1 cellular context compared by ENCODE assay signal in the genomic region with DNA sequence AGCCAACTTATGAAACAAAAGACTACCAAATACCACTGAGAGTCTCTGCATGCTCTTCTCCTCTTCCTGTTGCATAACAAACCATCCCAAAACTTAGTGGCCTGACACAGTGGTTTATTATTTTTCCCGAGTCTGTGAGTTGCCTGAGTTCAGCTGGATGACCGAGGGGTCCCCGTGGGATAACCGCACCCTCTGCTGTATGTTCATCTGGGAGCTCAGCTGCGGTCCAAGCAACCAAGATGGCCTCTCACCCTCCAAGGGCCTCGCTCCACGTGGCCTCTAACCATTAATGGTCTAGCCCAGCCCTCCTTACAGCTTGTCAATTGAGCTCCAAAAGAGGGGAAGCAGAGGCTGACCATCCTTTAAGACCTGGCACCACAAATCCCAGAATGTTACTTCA.
TF ChIP-seq lines count a peak whose summit lies in the region.

No MANE protein-coding gene starts in this region.

TF ChIP-seq in HepG2, 621 proteins besides CTCF, POLR2A, EP300 and RAD21 (continued from another document):
- TF ChIP-seq, protein P1, sequence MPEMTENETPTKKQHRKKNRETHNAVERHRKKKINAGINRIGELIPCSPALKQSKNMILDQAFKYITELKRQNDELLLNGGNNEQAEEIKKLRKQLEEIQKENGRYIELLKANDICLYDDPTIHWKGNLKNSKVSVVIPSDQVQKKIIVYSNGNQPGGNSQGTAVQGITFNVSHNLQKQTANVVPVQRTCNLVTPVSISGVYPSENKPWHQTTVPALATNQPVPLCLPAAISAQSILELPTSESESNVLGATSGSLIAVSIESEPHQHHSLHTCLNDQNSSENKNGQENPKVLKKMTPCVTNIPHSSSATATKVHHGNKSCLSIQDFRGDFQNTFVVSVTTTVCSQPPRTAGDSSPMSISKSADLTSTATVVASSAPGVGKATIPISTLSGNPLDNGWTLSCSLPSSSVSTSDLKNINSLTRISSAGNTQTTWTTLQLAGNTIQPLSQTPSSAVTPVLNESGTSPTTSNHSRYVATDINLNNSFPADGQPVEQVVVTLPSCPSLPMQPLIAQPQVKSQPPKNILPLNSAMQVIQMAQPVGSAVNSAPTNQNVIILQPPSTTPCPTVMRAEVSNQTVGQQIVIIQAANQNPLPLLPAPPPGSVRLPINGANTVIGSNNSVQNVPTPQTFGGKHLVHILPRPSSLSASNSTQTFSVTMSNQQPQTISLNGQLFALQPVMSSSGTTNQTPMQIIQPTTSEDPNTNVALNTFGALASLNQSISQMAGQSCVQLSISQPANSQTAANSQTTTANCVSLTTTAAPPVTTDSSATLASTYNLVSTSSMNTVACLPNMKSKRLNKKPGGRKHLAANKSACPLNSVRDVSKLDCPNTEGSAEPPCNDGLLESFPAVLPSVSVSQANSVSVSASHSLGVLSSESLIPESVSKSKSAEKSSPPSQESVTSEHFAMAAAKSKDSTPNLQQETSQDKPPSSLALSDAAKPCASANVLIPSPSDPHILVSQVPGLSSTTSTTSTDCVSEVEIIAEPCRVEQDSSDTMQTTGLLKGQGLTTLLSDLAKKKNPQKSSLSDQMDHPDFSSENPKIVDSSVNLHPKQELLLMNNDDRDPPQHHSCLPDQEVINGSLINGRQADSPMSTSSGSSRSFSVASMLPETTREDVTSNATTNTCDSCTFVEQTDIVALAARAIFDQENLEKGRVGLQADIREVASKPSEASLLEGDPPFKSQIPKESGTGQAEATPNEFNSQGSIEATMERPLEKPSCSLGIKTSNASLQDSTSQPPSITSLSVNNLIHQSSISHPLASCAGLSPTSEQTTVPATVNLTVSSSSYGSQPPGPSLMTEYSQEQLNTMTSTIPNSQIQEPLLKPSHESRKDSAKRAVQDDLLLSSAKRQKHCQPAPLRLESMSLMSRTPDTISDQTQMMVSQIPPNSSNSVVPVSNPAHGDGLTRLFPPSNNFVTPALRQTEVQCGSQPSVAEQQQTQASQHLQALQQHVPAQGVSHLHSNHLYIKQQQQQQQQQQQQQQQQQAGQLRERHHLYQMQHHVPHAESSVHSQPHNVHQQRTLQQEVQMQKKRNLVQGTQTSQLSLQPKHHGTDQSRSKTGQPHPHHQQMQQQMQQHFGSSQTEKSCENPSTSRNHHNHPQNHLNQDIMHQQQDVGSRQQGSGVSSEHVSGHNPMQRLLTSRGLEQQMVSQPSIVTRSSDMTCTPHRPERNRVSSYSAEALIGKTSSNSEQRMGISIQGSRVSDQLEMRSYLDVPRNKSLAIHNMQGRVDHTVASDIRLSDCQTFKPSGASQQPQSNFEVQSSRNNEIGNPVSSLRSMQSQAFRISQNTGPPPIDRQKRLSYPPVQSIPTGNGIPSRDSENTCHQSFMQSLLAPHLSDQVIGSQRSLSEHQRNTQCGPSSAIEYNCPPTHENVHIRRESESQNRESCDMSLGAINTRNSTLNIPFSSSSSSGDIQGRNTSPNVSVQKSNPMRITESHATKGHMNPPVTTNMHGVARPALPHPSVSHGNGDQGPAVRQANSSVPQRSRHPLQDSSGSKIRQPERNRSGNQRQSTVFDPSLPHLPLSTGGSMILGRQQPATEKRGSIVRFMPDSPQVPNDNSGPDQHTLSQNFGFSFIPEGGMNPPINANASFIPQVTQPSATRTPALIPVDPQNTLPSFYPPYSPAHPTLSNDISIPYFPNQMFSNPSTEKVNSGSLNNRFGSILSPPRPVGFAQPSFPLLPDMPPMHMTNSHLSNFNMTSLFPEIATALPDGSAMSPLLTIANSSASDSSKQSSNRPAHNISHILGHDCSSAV (CRISPR knock-in tag; IDR thresholded peaks at IDR 0.05; ENCODE audit: borderline replicate concordance) = no peak
- TF ChIP-seq ZFP36 (IDR thresholded peaks at IDR 0.05; ENCODE audit: borderline replicate concordance, low read depth, low read length, partially characterized antibody) = no peak
- TF ChIP-seq ZBTB4 (CRISPR knock-in tag; IDR thresholded peaks at IDR 0.05; ENCODE audit: borderline replicate concordance) = no peak
